In the genomic region with DNA sequence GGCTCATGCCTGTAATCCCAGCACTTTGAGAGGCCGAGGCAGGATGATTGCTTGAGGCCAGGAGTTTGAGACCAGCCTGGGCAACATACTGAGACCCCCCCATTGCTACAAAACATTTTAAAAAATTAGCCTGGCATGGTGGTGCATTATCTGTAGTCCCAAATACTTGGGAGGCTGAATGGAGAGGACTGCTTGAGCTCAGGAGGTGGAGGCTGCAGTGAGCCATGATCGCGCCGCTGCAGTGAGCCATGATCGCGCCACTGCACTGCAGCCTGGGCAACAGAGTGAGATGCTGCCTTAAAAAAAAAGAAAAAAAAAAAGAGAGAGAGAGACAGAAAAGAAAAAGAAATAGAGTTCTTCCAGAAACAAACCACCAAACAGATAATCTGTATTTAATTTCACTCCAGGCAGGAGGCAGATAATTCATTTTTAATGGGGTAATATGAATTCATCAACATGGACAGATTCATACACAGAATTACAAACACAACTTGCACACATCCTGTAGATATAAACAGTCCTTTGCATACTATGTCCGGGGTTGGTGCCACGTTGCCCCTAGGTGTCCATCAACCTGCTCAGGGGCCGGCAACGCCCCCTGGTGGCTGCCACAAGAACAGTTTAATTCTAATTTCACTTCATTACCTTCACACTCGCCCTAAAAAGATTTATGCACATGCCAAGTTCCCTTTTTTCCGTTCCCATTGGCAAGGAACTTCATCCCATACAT, we compare ENCODE assay signal across 1 cellular context.
TF ChIP-seq lines count a peak whose summit lies in the region.

No MANE protein-coding gene starts in this region.

TF ChIP-seq in H1, 55 proteins besides CTCF, POLR2A, EP300 and RAD21:
- TF ChIP-seq, protein P1, sequence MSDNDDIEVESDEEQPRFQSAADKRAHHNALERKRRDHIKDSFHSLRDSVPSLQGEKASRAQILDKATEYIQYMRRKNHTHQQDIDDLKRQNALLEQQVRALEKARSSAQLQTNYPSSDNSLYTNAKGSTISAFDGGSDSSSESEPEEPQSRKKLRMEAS (IDR thresholded peaks at IDR 0.05) = peak; percentile 34; the same call in 1 of the 2 replicates
- TF ChIP-seq CHD1 (IDR thresholded peaks at IDR 0.05; ENCODE audit: low read depth, low read length) (no peak), TCF12 (IDR thresholded peaks at IDR 0.05; ENCODE audit: low read depth, low read length) (no peak), TEAD4 (IDR thresholded peaks at IDR 0.05; ENCODE audit: low read depth, low read length) (no peak), SUZ12 (IDR thresholded peaks at IDR 0.05; ENCODE audit: low read length) (no peak)
TF ChIP-seq in H1: peak in this region for 1.
